Comparison of ENCODE assay signal across 3 cellular contexts in the genomic region with DNA sequence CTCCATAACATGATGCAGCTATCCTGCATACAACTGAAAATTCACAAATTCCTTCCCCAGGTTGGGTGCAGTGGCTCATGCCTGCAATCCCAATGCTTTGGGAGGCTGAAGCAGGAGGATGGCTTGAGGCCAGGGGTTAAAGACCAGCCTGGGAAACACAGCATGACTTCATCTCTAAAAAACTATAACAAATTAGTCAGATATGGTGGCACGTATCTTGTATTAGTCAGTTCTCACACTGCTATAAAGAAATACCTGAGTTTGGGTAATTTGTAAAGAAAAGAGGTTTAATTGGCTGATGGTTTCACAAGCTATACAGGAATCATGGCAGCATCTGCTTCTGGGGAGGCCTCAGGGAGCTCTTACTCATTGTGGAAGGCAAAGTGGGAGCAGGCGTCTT.
TF ChIP-seq lines count a peak whose summit lies in the region.

No MANE protein-coding gene starts in this region.

TF ChIP-seq in endothelial cell of umbilical vein, 7 proteins besides CTCF, POLR2A, EP300 and RAD21:
- TF ChIP-seq JUN (IDR thresholded peaks at IDR 0.05; ENCODE audit: borderline replicate concordance, insufficient read depth, insufficient read length, low read depth) (no peak), MYC (IDR thresholded peaks at IDR 0.05; ENCODE audit: low read depth, low read length) (no peak), FOS (IDR thresholded peaks at IDR 0.05; ENCODE audit: borderline replicate concordance, insufficient read depth, low read length) (no peak), POLR2AphosphoS5 (IDR thresholded peaks at IDR 0.05; ENCODE audit: insufficient read depth, low read depth, low read length) (no peak), GATA2 (IDR thresholded peaks at IDR 0.05; ENCODE audit: insufficient read depth, insufficient read length, low read depth, low read length) (no peak), EZH2 (IDR thresholded peaks at IDR 0.05; ENCODE audit: borderline replicate concordance, low read depth, low read length, severe bottlenecking) (no peak)
- TF ChIP-seq, protein P1, sequence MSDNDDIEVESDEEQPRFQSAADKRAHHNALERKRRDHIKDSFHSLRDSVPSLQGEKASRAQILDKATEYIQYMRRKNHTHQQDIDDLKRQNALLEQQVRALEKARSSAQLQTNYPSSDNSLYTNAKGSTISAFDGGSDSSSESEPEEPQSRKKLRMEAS (IDR thresholded peaks at IDR 0.05; ENCODE audit: insufficient read depth, insufficient read length) = no peak

TF ChIP-seq in GM12891, 5 proteins besides CTCF, POLR2A, EP300 and RAD21:
- TF ChIP-seq PAX5 (IDR thresholded peaks at IDR 0.05; ENCODE audit: insufficient read depth, low read length, severe bottlenecking) (no peak), SPI1 (IDR thresholded peaks at IDR 0.05; ENCODE audit: low read depth, low read length) (no peak), POLR2AphosphoS5 (IDR thresholded peaks at IDR 0.05; ENCODE audit: low read depth, low read length) (no peak), TAF1 (IDR thresholded peaks at IDR 0.05; ENCODE audit: low read depth, low read length) (no peak), POU2F2 (IDR thresholded peaks at IDR 0.05; ENCODE audit: low read depth, low read length) (no peak)

TF ChIP-seq in SK-N-SH, 30 proteins besides CTCF, POLR2A, EP300 and RAD21:
- TF ChIP-seq TCF12 (IDR thresholded peaks at IDR 0.05) = no peak
- TF ChIP-seq, protein P2, sequence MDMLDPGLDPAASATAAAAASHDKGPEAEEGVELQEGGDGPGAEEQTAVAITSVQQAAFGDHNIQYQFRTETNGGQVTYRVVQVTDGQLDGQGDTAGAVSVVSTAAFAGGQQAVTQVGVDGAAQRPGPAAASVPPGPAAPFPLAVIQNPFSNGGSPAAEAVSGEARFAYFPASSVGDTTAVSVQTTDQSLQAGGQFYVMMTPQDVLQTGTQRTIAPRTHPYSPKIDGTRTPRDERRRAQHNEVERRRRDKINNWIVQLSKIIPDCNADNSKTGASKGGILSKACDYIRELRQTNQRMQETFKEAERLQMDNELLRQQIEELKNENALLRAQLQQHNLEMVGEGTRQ (IDR thresholded peaks at IDR 0.05; ENCODE audit: borderline replicate concordance, low read depth, low read length) = no peak
- TF ChIP-seq ELF1 (IDR thresholded peaks at IDR 0.05) = no peak
- TF ChIP-seq EZH2phosphoT487 (IDR thresholded peaks at IDR 0.05; ENCODE audit: borderline replicate concordance, low read depth) = no peak
- no peak for TF ChIP-seq YY1 (IDR thresholded peaks at IDR 0.05; ENCODE audit: low read depth)
- no peak for TF ChIP-seq FOXM1 (IDR thresholded peaks at IDR 0.05; ENCODE audit: low read depth)
- TF ChIP-seq, protein P3, sequence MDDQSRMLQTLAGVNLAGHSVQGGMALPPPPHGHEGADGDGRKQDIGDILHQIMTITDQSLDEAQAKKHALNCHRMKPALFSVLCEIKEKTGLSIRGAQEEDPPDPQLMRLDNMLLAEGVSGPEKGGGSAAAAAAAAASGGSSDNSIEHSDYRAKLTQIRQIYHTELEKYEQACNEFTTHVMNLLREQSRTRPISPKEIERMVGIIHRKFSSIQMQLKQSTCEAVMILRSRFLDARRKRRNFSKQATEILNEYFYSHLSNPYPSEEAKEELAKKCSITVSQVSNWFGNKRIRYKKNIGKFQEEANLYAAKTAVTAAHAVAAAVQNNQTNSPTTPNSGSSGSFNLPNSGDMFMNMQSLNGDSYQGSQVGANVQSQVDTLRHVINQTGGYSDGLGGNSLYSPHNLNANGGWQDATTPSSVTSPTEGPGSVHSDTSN (IDR thresholded peaks at IDR 0.05) = no peak
- TF ChIP-seq RCOR1 (IDR thresholded peaks at IDR 0.05; ENCODE audit: low read length) = no peak
- no peak for TF ChIP-seq NRF1 (IDR thresholded peaks at IDR 0.05; ENCODE audit: low read depth, low read length)
- no peak for TF ChIP-seq RXRA (IDR thresholded peaks at IDR 0.05; ENCODE audit: borderline replicate concordance, low read depth)
- no peak for TF ChIP-seq TAF1 (IDR thresholded peaks at IDR 0.05; ENCODE audit: borderline replicate concordance, low read depth, low read length)
- TF ChIP-seq, protein P4, sequence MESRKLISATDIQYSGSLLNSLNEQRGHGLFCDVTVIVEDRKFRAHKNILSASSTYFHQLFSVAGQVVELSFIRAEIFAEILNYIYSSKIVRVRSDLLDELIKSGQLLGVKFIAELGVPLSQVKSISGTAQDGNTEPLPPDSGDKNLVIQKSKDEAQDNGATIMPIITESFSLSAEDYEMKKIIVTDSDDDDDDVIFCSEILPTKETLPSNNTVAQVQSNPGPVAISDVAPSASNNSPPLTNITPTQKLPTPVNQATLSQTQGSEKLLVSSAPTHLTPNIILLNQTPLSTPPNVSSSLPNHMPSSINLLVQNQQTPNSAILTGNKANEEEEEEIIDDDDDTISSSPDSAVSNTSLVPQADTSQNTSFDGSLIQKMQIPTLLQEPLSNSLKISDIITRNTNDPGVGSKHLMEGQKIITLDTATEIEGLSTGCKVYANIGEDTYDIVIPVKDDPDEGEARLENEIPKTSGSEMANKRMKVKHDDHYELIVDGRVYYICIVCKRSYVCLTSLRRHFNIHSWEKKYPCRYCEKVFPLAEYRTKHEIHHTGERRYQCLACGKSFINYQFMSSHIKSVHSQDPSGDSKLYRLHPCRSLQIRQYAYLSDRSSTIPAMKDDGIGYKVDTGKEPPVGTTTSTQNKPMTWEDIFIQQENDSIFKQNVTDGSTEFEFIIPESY (IDR thresholded peaks at IDR 0.05; ENCODE audit: borderline replicate concordance, low read depth) = no peak
- TF ChIP-seq NFIC (IDR thresholded peaks at IDR 0.05; ENCODE audit: borderline replicate concordance) = no peak
